ENCODE assay signal across 34 cellular contexts in genomic region chr6:132898376-132898775, GRCh38.
"Had no signal": no experiment of that assay in that cellular context is flagged by ENCODE, and none has a peak within 500 bp of the region (broad histone marks: within the 10 kb centered on the region; RNA-seq: fewer than 3 reads in every experiment).

No MANE protein-coding gene starts in this region.

- H3K4me1 ChIP-seq: ascending aorta had no signal

- H3K27ac Mint-ChIP-seq: activated B cell treated with CpG ODN at 0.5 μM for 24 hours; activated CD4-positive, alpha-beta memory T cell treated with anti-CD3 and anti-CD28 coated beads, Interleukin-2, amount 10 ng/mL, durations not matched to agents 7 days and 5 days; activated CD4-positive, alpha-beta T cell treated with anti-CD3 and anti-CD28 coated beads, Interleukin-2, amount 10 ng/mL, durations not matched to agents 24 days and 14 days; activated CD8-positive, alpha-beta memory T cell treated with anti-CD3 and anti-CD28 coated beads, Interleukin-2, amount 10 ng/mL, durations not matched to agents 7 days and 5 days; activated CD8-positive, alpha-beta T cell treated with anti-CD3 and anti-CD28 coated beads, Interleukin-2, amount 10 ng/mL, durations not matched to agents 7 days and 5 days; activated naive CD4-positive, alpha-beta T cell treated with anti-CD3 and anti-CD28 coated beads, Interleukin-2, amount 10 ng/mL, durations not matched to agents 7 days and 5 days; activated naive CD4-positive, alpha-beta T cell treated with anti-CD3 and anti-CD28 coated beads, Interleukin-2, amount 50 U/mL, for 24 hours; activated naive CD8-positive, alpha-beta T cell; activated naive CD8-positive, alpha-beta T cell treated with anti-CD3 and anti-CD28 coated beads, Interleukin-2, amount 10 ng/mL, durations not matched to agents 7 days and 5 days; activated naive CD8-positive, alpha-beta T cell treated with anti-CD3 and anti-CD28 coated beads, Interleukin-2, amount 50 U/mL, for 24 hours; activated T-cell treated with anti-CD3 and anti-CD28 coated beads, Interleukin-2, amount 50 U/mL, for 24 hours; activated T-helper 2 cell treated with anti-CD3 and anti-CD28 coated beads, Interferon-gamma antibody, Interleukin-2, Interleukin-4, amounts not matched to agents 10 μg/mL and 5 μg/mL and 100 μg/mL, durations not matched to agents 14 hours and 24 hours and 36 hours; brain; T-helper 1 cell treated with Interleukin-12 subunit alpha and Interleukin-12 subunit beta and Interleukin-4 antibody, amounts not matched to agents 30 μg/mL and 1 μg/mL, for 36 hours; T-helper 2 cell treated with Interferon-gamma antibody and Interleukin-4, amounts not matched to agents 5 μg/mL and 100 μg/mL, for 36 hours had no signal

- H3K36me3 ChIP-seq: ascending aorta, cardiac muscle cell had no signal

- H3K27me3 Mint-ChIP-seq: activated naive CD4-positive, alpha-beta T cell treated with anti-CD3 and anti-CD28 coated beads, Interleukin-2, amount 50 U/mL, for 24 hours; brain had no signal

- H3K27me3 ChIP-seq: ascending aorta, cardiac muscle cell had no signal

- H3K4me3 ChIP-seq: ascending aorta, cardiac muscle cell had no signal

- ATAC-seq: activated CD8-positive, alpha-beta memory T cell treated with anti-CD3 and anti-CD28 coated beads, Interleukin-2, amount 10 ng/mL, durations not matched to agents 7 days and 5 days; activated CD8-positive, alpha-beta T cell treated with anti-CD3 and anti-CD28 coated beads, Interleukin-2, amount 10 ng/mL, durations not matched to agents 7 days and 5 days; activated naive CD8-positive, alpha-beta T cell treated with anti-CD3 and anti-CD28 coated beads, Interleukin-2, amount 50 U/mL, for 24 hours had no signal

- FAIRE-seq: bronchial epithelial cell, TTC549 had no signal

- H3K4me3 Mint-ChIP-seq: activated B cell treated with CpG ODN at 0.5 μM for 24 hours; activated CD4-positive, alpha-beta memory T cell treated with anti-CD3 and anti-CD28 coated beads, Interleukin-2, amount 10 ng/mL, durations not matched to agents 7 days and 5 days; activated CD4-positive, alpha-beta T cell treated with anti-CD3 and anti-CD28 coated beads, Interleukin-2, amount 10 ng/mL, durations not matched to agents 24 days and 14 days; activated CD8-positive, alpha-beta memory T cell treated with anti-CD3 and anti-CD28 coated beads, Interleukin-2, amount 10 ng/mL, durations not matched to agents 7 days and 5 days; activated CD8-positive, alpha-beta T cell treated with anti-CD3 and anti-CD28 coated beads, Interleukin-2, amount 10 ng/mL, durations not matched to agents 7 days and 5 days; activated naive CD4-positive, alpha-beta T cell treated with anti-CD3 and anti-CD28 coated beads, Interleukin-2, amount 10 ng/mL, durations not matched to agents 7 days and 5 days; activated naive CD4-positive, alpha-beta T cell treated with anti-CD3 and anti-CD28 coated beads, Interleukin-2, amount 50 U/mL, for 24 hours; activated naive CD8-positive, alpha-beta T cell; activated naive CD8-positive, alpha-beta T cell treated with anti-CD3 and anti-CD28 coated beads, Interleukin-2, amount 10 ng/mL, durations not matched to agents 7 days and 5 days; activated naive CD8-positive, alpha-beta T cell treated with anti-CD3 and anti-CD28 coated beads, Interleukin-2, amount 50 U/mL, for 24 hours; activated T-cell treated with anti-CD3 and anti-CD28 coated beads, Interleukin-2, amount 50 U/mL, for 24 hours; brain; central memory CD8-positive, alpha-beta T cell; T-helper 1 cell treated with Interleukin-12 subunit alpha and Interleukin-12 subunit beta and Interleukin-4 antibody, amounts not matched to agents 30 μg/mL and 1 μg/mL, for 36 hours; T-helper 2 cell treated with Interferon-gamma antibody and Interleukin-4, amounts not matched to agents 5 μg/mL and 100 μg/mL, for 36 hours had no signal

- DNase-seq: activated B cell treated with CpG ODN at 0.5 μM for 24 hours; activated CD4-positive, alpha-beta memory T cell treated with anti-CD3 and anti-CD28 coated beads, Interleukin-2, amount 10 ng/mL, durations not matched to agents 7 days and 5 days; activated CD4-positive, alpha-beta T cell treated with anti-CD3 and anti-CD28 coated beads for 4 hours; activated CD4-positive, alpha-beta T cell treated with anti-CD3 and anti-CD28 coated beads, Interleukin-2, amount 10 ng/mL, durations not matched to agents 24 days and 14 days; activated CD4-positive, alpha-beta T cell treated with anti-CD3 and anti-CD28 coated beads, Interleukin-2, amount 50 U/mL, for 48 hours; activated CD4-positive, CD25-positive, alpha-beta regulatory T cell treated with anti-CD3 and anti-CD28 coated beads, Interleukin-2, amount 50 U/mL, for 72 hours; activated CD8-positive, alpha-beta memory T cell treated with anti-CD3 and anti-CD28 coated beads for 24 hours; activated CD8-positive, alpha-beta memory T cell treated with anti-CD3 and anti-CD28 coated beads, Interleukin-2, amount 10 ng/mL, durations not matched to agents 7 days and 5 days; activated CD8-positive, alpha-beta memory T cell treated with anti-CD3 and anti-CD28 coated beads, Interleukin-2, amount 50 U/mL, for 48 hours; activated CD8-positive, alpha-beta T cell treated with anti-CD3 and anti-CD28 coated beads, Interleukin-2, amount 10 ng/mL, durations not matched to agents 7 days and 5 days; activated effector memory CD4-positive, alpha-beta T cell treated with Interleukin-2 at 50 U/mL for 16 hours; activated gamma-delta T cell; activated naive CD4-positive, alpha-beta T cell treated with anti-CD3 and anti-CD28 coated beads, Interleukin-2, amount 10 ng/mL, durations not matched to agents 7 days and 5 days; activated naive CD4-positive, alpha-beta T cell treated with Interleukin-2 at 50 U/mL for 16 hours; activated naive CD8-positive, alpha-beta T cell treated with anti-CD3 and anti-CD28 coated beads, Interleukin-2, amount 10 ng/mL, durations not matched to agents 7 days and 5 days; activated naive CD8-positive, alpha-beta T cell treated with anti-CD3 and anti-CD28 coated beads, Interleukin-2, amount 50 U/mL, for 24 hours; activated T-cell treated with anti-CD3 and anti-CD28 coated beads, Interleukin-2, amount 50 U/mL, for 24 hours; activated T-cell treated with anti-CD3 and anti-CD28 coated beads, Interleukin-2, amount 50 U/mL, for 48 hours; amygdala; cerebellar nuclear complex; T-helper 2 cell; T-helper 9 cell had no signal

- H3K9me3 ChIP-seq: ascending aorta had no signal

- H3K4me1 Mint-ChIP-seq: activated B cell treated with CpG ODN at 0.5 μM for 24 hours; activated CD4-positive, alpha-beta memory T cell treated with anti-CD3 and anti-CD28 coated beads, Interleukin-2, amount 10 ng/mL, durations not matched to agents 7 days and 5 days; activated CD4-positive, alpha-beta T cell treated with anti-CD3 and anti-CD28 coated beads, Interleukin-2, amount 10 ng/mL, durations not matched to agents 24 days and 14 days; activated CD8-positive, alpha-beta memory T cell treated with anti-CD3 and anti-CD28 coated beads, Interleukin-2, amount 10 ng/mL, durations not matched to agents 7 days and 5 days; activated naive CD4-positive, alpha-beta T cell treated with anti-CD3 and anti-CD28 coated beads, Interleukin-2, amount 10 ng/mL, durations not matched to agents 7 days and 5 days; activated naive CD4-positive, alpha-beta T cell treated with anti-CD3 and anti-CD28 coated beads, Interleukin-2, amount 50 U/mL, for 24 hours; activated naive CD8-positive, alpha-beta T cell treated with anti-CD3 and anti-CD28 coated beads, Interleukin-2, amount 10 ng/mL, durations not matched to agents 7 days and 5 days; activated naive CD8-positive, alpha-beta T cell treated with anti-CD3 and anti-CD28 coated beads, Interleukin-2, amount 50 U/mL, for 24 hours; central memory CD8-positive, alpha-beta T cell had no signal

- H3K36me3 Mint-ChIP-seq: activated CD8-positive, alpha-beta memory T cell treated with anti-CD3 and anti-CD28 coated beads, Interleukin-2, amount 10 ng/mL, durations not matched to agents 7 days and 5 days; activated naive CD4-positive, alpha-beta T cell treated with anti-CD3 and anti-CD28 coated beads, Interleukin-2, amount 10 ng/mL, durations not matched to agents 7 days and 5 days; activated naive CD4-positive, alpha-beta T cell treated with anti-CD3 and anti-CD28 coated beads, Interleukin-2, amount 50 U/mL, for 24 hours; activated naive CD8-positive, alpha-beta T cell; activated naive CD8-positive, alpha-beta T cell treated with anti-CD3 and anti-CD28 coated beads, Interleukin-2, amount 10 ng/mL, durations not matched to agents 7 days and 5 days; brain had no signal

- H3K9me3 Mint-ChIP-seq: activated B cell treated with CpG ODN at 0.5 μM for 24 hours; activated CD4-positive, alpha-beta memory T cell treated with anti-CD3 and anti-CD28 coated beads, Interleukin-2, amount 10 ng/mL, durations not matched to agents 7 days and 5 days; activated CD4-positive, alpha-beta T cell treated with anti-CD3 and anti-CD28 coated beads, Interleukin-2, amount 10 ng/mL, durations not matched to agents 24 days and 14 days; activated naive CD4-positive, alpha-beta T cell treated with anti-CD3 and anti-CD28 coated beads, Interleukin-2, amount 10 ng/mL, durations not matched to agents 7 days and 5 days; activated naive CD4-positive, alpha-beta T cell treated with anti-CD3 and anti-CD28 coated beads, Interleukin-2, amount 50 U/mL, for 24 hours; activated naive CD8-positive, alpha-beta T cell treated with anti-CD3 and anti-CD28 coated beads, Interleukin-2, amount 10 ng/mL, durations not matched to agents 7 days and 5 days; activated naive CD8-positive, alpha-beta T cell treated with anti-CD3 and anti-CD28 coated beads, Interleukin-2, amount 50 U/mL, for 24 hours; activated T-cell treated with anti-CD3 and anti-CD28 coated beads, Interleukin-2, amount 50 U/mL, for 24 hours; activated T-helper 2 cell treated with anti-CD3 and anti-CD28 coated beads, Interferon-gamma antibody, Interleukin-2, Interleukin-4, amounts not matched to agents 10 μg/mL and 5 μg/mL and 100 μg/mL, durations not matched to agents 14 hours and 24 hours and 36 hours; brain; central memory CD8-positive, alpha-beta T cell; T-helper 1 cell treated with Interleukin-12 subunit alpha and Interleukin-12 subunit beta and Interleukin-4 antibody, amounts not matched to agents 30 μg/mL and 1 μg/mL, for 36 hours; T-helper 2 cell treated with Interferon-gamma antibody and Interleukin-4, amounts not matched to agents 5 μg/mL and 100 μg/mL, for 36 hours had no signal

- H3K27ac ChIP-seq: ascending aorta, cardiac muscle cell, VCaP had no signal
